In the genomic region with DNA sequence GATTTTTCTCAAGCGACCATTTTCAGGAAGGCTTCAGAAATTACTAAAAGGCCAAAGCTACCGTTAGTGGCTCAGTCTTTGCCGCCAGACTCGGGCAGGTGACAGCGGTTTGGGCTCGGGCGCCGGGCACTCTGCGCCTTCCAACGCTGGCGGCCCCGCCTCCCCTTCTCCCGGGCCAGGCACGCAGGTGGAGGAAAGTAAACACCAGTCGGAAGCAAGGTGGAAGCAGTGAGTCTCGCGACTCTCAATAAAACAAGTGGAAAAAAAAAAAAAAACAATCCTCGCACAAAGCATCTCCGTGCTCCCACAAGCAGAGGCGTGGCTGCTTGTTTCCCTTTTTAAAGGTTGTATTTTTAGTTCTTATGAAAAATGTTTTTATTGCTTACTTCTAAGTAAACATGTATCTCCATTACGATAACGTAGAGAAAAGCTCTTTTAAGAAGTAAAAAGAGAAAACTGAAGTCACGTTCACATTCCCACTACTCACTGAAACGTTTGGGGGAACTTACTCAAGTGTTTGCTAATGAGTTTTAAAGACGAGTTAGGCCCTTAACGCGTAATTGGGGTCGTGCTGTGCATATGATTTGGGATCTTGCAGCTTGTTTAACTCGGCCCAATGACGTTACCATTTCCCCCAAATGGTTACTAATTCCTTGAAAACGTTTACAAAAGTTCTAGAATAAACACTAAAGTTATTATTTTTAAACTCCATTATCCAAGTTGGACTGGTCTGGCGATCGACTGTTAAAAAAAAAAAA, we compare ENCODE assay signal across 8 cellular contexts. TPM values are rescaled to one million over a fixed set of nuclear protein-coding genes. Genes with fewer than 3 reads are reported as not detected.
DNase-seq lines count a peak whose midpoint lies in the region; ATAC-seq and TF ChIP-seq lines count a peak whose summit lies in the region.

No MANE protein-coding gene starts in this region.

- H2BK15ac ChIP-seq in H9 (ENCODE audit: low read depth, low read length), result no peak overlapping the region

- peaks cover 8% of the 10 kb centered on the region; the same call in 1 of the 2 replicates for H3K27me3 Mint-ChIP-seq in H9 (ENCODE audit: low read depth)
- peaks cover 10% of the 10 kb centered on the region for H3K27me3 Mint-ChIP-seq in activated naive CD4-positive, alpha-beta T cell treated with anti-CD3 and anti-CD28 coated beads, Interleukin-2, amount 10 ng/mL, durations not matched to agents 7 days and 5 days

- H4K5ac ChIP-seq in H9 (ENCODE audit: insufficient read length, low read depth, low read length), result no peak overlapping the region

- H3K27ac ChIP-seq in H9 (ENCODE audit: insufficient read length, low read depth, low read length) (no peak overlapping the region), heart left ventricle (peak overlapping the region in 11 of 12 donors; percentile 75 to 92 (median 87)), prostate gland (peak overlapping the region; percentile 55 to 70)

- no peak overlapping the region for H3K23ac ChIP-seq in H9 (ENCODE audit: insufficient read length, low read depth, low read length)

- no peak overlapping the region for H2AFZ ChIP-seq in H9 (ENCODE audit: low read length)

- H3K9ac ChIP-seq in H9 (ENCODE audit: extremely low read depth, insufficient read length, low read length), result peak overlapping the region; percentile 86

- TF ChIP-seq CTCF in H9 (conservative IDR thresholded peaks at IDR 0.05) (peak; percentile 11; the same call in 1 of the 3 replicates), heart left ventricle (IDR thresholded peaks at IDR 0.05) (no peak), prostate gland (IDR thresholded peaks at IDR 0.05) (peak in 1 of 4 experiments; percentile 23)

- WGBS in H9 (ENCODE audit: extremely low coverage, insufficient read length, low lambda C conversion rate), result no CpG with 5 or more reads among the region's 33 CpGs
- 1 to 2% (median 1%) methylated on average over 32 to 33 of the region's 33 CpGs for WGBS in heart left ventricle, 4 donors
- WGBS in prostate gland, result 1% methylated on average over 33 of the region's 33 CpGs

- intact Hi-C loops in heart left ventricle (cut with DNase I) (loop anchor here in 2 of 10 donors (5.0 to 10.0 kb wide), 2 partner anchors 50 to 58 kb away; no protein-coding TSS in a partner anchor), prostate gland (cut with DNase I) (no loop called here)

- no peaks in the 10 kb centered on the region for H4K20me1 ChIP-seq in H9 (ENCODE audit: control insufficient read depth, insufficient read depth, insufficient read length)

- peaks cover 0 to 4% (median 0%) of the 10 kb centered on the region in 3 experiments; a peak in 4 of 7 replicates for H3K36me3 Mint-ChIP-seq in H9 (ENCODE audit: insufficient read depth in 1 of 3, low read depth in 3 of 3)
- peaks cover 22% of the 10 kb centered on the region for H3K36me3 Mint-ChIP-seq in activated naive CD4-positive, alpha-beta T cell treated with anti-CD3 and anti-CD28 coated beads, Interleukin-2, amount 10 ng/mL, durations not matched to agents 7 days and 5 days

- H3K4me2 ChIP-seq in H9 (ENCODE audit: insufficient read depth, insufficient read length, low read length), result peak overlapping the region; percentile 94

- H3K14ac ChIP-seq in H9 (ENCODE audit: insufficient read depth, low read length), result no peak overlapping the region

- no peak overlapping the region for H4K8ac ChIP-seq in H9 (replicated peaks; ENCODE audit: insufficient read length, low read depth, low read length)

- H3T11ph ChIP-seq in H9 (ENCODE audit: low read length), result no peak overlapping the region

- no peak overlapping the region for H3K4ac ChIP-seq in H9 (ENCODE audit: low read depth, low read length)

- no peak overlapping the region for H2AK5ac ChIP-seq in H9 (ENCODE audit: insufficient read length, low read length)

- H3K4me3 Mint-ChIP-seq in H9, result peak overlapping the region; percentile 80 to 90
- peak overlapping the region; percentile 90 for H3K4me3 Mint-ChIP-seq in activated naive CD4-positive, alpha-beta T cell treated with anti-CD3 and anti-CD28 coated beads, Interleukin-2, amount 10 ng/mL, durations not matched to agents 7 days and 5 days

- TF ChIP-seq POLR2A in heart left ventricle (IDR thresholded peaks at IDR 0.05) (no peak), prostate gland (IDR thresholded peaks at IDR 0.05) (no peak)

- ATAC-seq in heart left ventricle, result peak in 2 of 4 donors; percentile 22 to 34
- no peak for ATAC-seq in GM21786 (IDR thresholded peaks at IDR 0.05; ENCODE audit: unreplicated experiment)
- ATAC-seq in GM19467 (IDR thresholded peaks at IDR 0.05; ENCODE audit: unreplicated experiment), result no peak

- peaks cover 45 to 55% of the 10 kb centered on the region in 2 experiments for H3K4me1 Mint-ChIP-seq in H9
- peaks cover 80% of the 10 kb centered on the region for H3K4me1 Mint-ChIP-seq in activated naive CD4-positive, alpha-beta T cell treated with anti-CD3 and anti-CD28 coated beads, Interleukin-2, amount 10 ng/mL, durations not matched to agents 7 days and 5 days

- H3K36me3 ChIP-seq in heart left ventricle (no peaks in the 10 kb centered on the region), prostate gland (no peaks in the 10 kb centered on the region)

- no peak overlapping the region for H2BK20ac ChIP-seq in H9 (ENCODE audit: low read depth, low read length, poor library complexity, severe bottlenecking)

- peaks cover 7% of the 10 kb centered on the region for H3K23me2 ChIP-seq in H9 (ENCODE audit: insufficient read length, low read depth, low read length, poor library complexity, severe bottlenecking)

- H3K9me3 ChIP-seq in H9 (ENCODE audit: control insufficient read depth, low read depth, low read length) (no peaks in the 10 kb centered on the region), heart left ventricle (no peaks in the 10 kb centered on the region), prostate gland (no peaks in the 10 kb centered on the region)

- no peak overlapping the region for H3K56ac ChIP-seq in H9 (ENCODE audit: insufficient read length, low read depth, low read length)

- H3K79me1 ChIP-seq in H9 (ENCODE audit: insufficient read depth, low read depth, low read length, poor library complexity, severe bottlenecking), result no peaks in the 10 kb centered on the region

- in situ Hi-C loops in ACHN (cut with HindIII; ENCODE audit: low pct_ligation_motif_present, low pct_unique_long_range_greater_than_20kb, low sequenced_read_pairs), result no loop called here

- peaks cover 6% of the 10 kb centered on the region; the same call in 1 of the 2 replicates for H3K4me1 ChIP-seq in H9 (ENCODE audit: insufficient read depth, low read length)
- peaks cover 0 to 48% (median 22%) of the 10 kb centered on the region in 12 donors for H3K4me1 ChIP-seq in heart left ventricle
- H3K4me1 ChIP-seq in prostate gland (replicated peaks), result peaks cover 3% of the 10 kb centered on the region

- CTCF ChIA-PET in activated naive CD4-positive, alpha-beta T cell treated with anti-CD3 and anti-CD28 coated beads, Interleukin-2, amount 10 ng/mL, durations not matched to agents 7 days and 5 days (lab: Charles Lee), result interaction anchor here (0.9 to 1.3 kb wide), 2 partner anchors 41 to 688 kb away, joined by 3 read pairs; no protein-coding TSS in a partner anchor

- no peak overlapping the region for H2BK5ac ChIP-seq in H9 (ENCODE audit: insufficient read length, low read length)

- peaks cover 28% of the 10 kb centered on the region; the same call in 1 of the 2 replicates for H3K79me2 ChIP-seq in H9 (ENCODE audit: insufficient read depth, low read length)

- peak overlapping the region in 2 of 3 experiments; percentile 76 to 99; a peak in 5 of 7 replicates for H3K27ac Mint-ChIP-seq in H9
- peak overlapping the region; percentile 91 for H3K27ac Mint-ChIP-seq in activated naive CD4-positive, alpha-beta T cell treated with anti-CD3 and anti-CD28 coated beads, Interleukin-2, amount 10 ng/mL, durations not matched to agents 7 days and 5 days

- H2BK12ac ChIP-seq in H9 (ENCODE audit: insufficient read length, low read depth, low read length), result no peak overlapping the region

- DNase-seq in ACHN, result peak; percentile 60
- DNase-seq in H9, result peak; percentile 75
- DNase-seq in NCI-H748 (lab: John Stamatoyannopoulos, UW; ENCODE audit: unreplicated experiment), result peak; percentile 89
- DNase-seq in activated naive CD4-positive, alpha-beta T cell treated with anti-CD3 and anti-CD28 coated beads, Interleukin-2, amount 10 ng/mL, durations not matched to agents 7 days and 5 days, result peak; percentile 75
- peak; percentile 18 to 65 (median 38) for DNase-seq in heart left ventricle
- peak; percentile 75 for DNase-seq in prostate gland (ENCODE audit: low spot score)

- H3K4me3 ChIP-seq in heart left ventricle (peak overlapping the region; percentile 34 to 78 (median 70)), prostate gland (peak overlapping the region; percentile 35 to 40)

- H4K91ac ChIP-seq in H9 (ENCODE audit: insufficient read length, low read depth, low read length), result no peak overlapping the region

- peak overlapping the region; percentile 49 for H3K18ac ChIP-seq in H9 (ENCODE audit: insufficient read length, low read depth, low read length)

- H3K9me3 Mint-ChIP-seq in H9, result no peaks in the 10 kb centered on the region
- no peaks in the 10 kb centered on the region for H3K9me3 Mint-ChIP-seq in activated naive CD4-positive, alpha-beta T cell treated with anti-CD3 and anti-CD28 coated beads, Interleukin-2, amount 10 ng/mL, durations not matched to agents 7 days and 5 days

- no peaks in the 10 kb centered on the region for H3K27me3 ChIP-seq in H9 (ENCODE audit: insufficient read depth, low read length)
- H3K27me3 ChIP-seq in heart left ventricle, result no peaks in the 10 kb centered on the region
- H3K27me3 ChIP-seq in prostate gland (replicated peaks; ENCODE audit: insufficient read depth), result peaks cover 2% of the 10 kb centered on the region

- no peak overlapping the region for H2BK120ac ChIP-seq in H9 (ENCODE audit: low read depth, low read length, poor library complexity, severe bottlenecking)

RNA-seq across cellular contexts. Expression of gene CDCA7L, which starts 0.9 kb away (rescaled TPM):
- total RNA-seq in H9 (2021), result 104 and 111 TPM in 2 replicates
- 10 to 100 TPM; 20.2 to 53.4 (median 45.5) TPM for total RNA-seq in heart left ventricle
- 10 to 100 TPM; 15.6 to 18.1 TPM for polyA plus RNA-seq in heart left ventricle
- 10 to 100 TPM; 17.7 to 47.1 TPM for total RNA-seq in prostate gland

Comparison
In these comparisons a context has a peak if more than half of its experiments do, and no peak if none do; other contexts are left out.
1. DNase-seq: peak in every context shown above with its lines; median percentile 89 in NCI-H748; 75 in H9; 75 in activated naive CD4-positive, alpha-beta T cell treated with anti-CD3 and anti-CD28 coated beads, Interleukin-2, amount 10 ng/mL, durations not matched to agents 7 days and 5 days; 75 in prostate gland; 60 in ACHN; 38 in heart left ventricle.